ENCODE assay signal across 28 cellular contexts in genomic region chr14:99816217-99816616, GRCh38.
"Had no signal": no experiment of that assay in that cellular context is flagged by ENCODE, and none has a peak within 500 bp of the region (broad histone marks: within the 10 kb centered on the region; RNA-seq: fewer than 3 reads in every experiment).

No MANE protein-coding gene starts in this region.

- H3K27me3 ChIP-seq: adrenal gland, brain microvascular endothelial cell had no signal

- H3K4me1 Mint-ChIP-seq: activated T-helper 17 cell treated with anti-CD3 and anti-CD28 coated beads, Interleukin-2, amount 50 U/mL, for 72 hours had no signal

- H3K36me3 Mint-ChIP-seq: activated naive CD4-positive, alpha-beta T cell treated with anti-CD3 and anti-CD28 coated beads, Interleukin-2, amount 50 U/mL, for 24 hours had no signal

- ATAC-seq: activated CD8-positive, alpha-beta T cell treated with anti-CD3 and anti-CD28 coated beads for 36 hours; activated T-helper 17 cell treated with anti-CD3 and anti-CD28 coated beads, Interleukin-2, amount 50 U/mL, for 72 hours; PC-3 had no signal

- H3K9me3 ChIP-seq: adrenal gland had no signal

- FAIRE-seq: TTC549 had no signal

- H3K4me3 ChIP-seq: adrenal gland had no signal

- H3K36me3 ChIP-seq: adrenal gland, brain microvascular endothelial cell had no signal

- H3K4me1 ChIP-seq: adrenal gland had no signal

- H3K27ac ChIP-seq: adrenal gland, brain microvascular endothelial cell had no signal

- H3K27ac Mint-ChIP-seq: activated CD4-positive, alpha-beta T cell treated with anti-CD3 and anti-CD28 coated beads, Interleukin-2, amount 10 ng/mL, durations not matched to agents 24 days and 14 days; activated CD8-positive, alpha-beta T cell treated with anti-CD3 and anti-CD28 coated beads for 36 hours; activated naive CD4-positive, alpha-beta T cell treated with anti-CD3 and anti-CD28 coated beads, Interleukin-2, amount 50 U/mL, for 24 hours; activated T-cell treated with anti-CD3 and anti-CD28 coated beads, Interleukin-2, amount 50 U/mL, for 72 hours; activated T-helper 17 cell treated with anti-CD3 and anti-CD28 coated beads, Interleukin-2, amount 50 U/mL, for 72 hours; T-helper 2 cell treated with Interferon-gamma antibody and Interleukin-4, amounts not matched to agents 5 μg/mL and 100 μg/mL, for 36 hours had no signal

- DNase-seq: activated CD4-positive, alpha-beta T cell treated with anti-CD3 and anti-CD28 coated beads, Interleukin-2, amount 10 ng/mL, durations not matched to agents 24 days and 14 days; activated CD4-positive, alpha-beta T cell treated with anti-CD3 and anti-CD28 coated beads, Interleukin-2, amount 50 U/mL, for 4 hours; activated CD8-positive, alpha-beta T cell treated with anti-CD3 and anti-CD28 coated beads for 36 hours; activated gamma-delta T cell; activated naive CD4-positive, alpha-beta T cell treated with Interleukin-2 at 50 U/mL for 16 hours; activated T-cell treated with anti-CD3 and anti-CD28 coated beads, Interleukin-2, amount 50 U/mL, for 1 hour; activated T-cell treated with anti-CD3 and anti-CD28 coated beads, Interleukin-2, amount 50 U/mL, for 72 hours; anterior cingulate cortex; brain microvascular endothelial cell; IMR-90; Karpas-422; KBM-7; NCI-H1105; NCI-H1436; NCI-H1694; NCI-H1930; NCI-H2081 treated with DMSO at 0.1 percent for 48 hours; NCI-H345; NCI-H524 treated with DMSO at 0.1 percent for 48 hours; PC-3; Right ventricle myocardium superior; SW 1271; T-helper 1 cell had no signal

- H3K9me3 Mint-ChIP-seq: activated CD4-positive, alpha-beta T cell treated with anti-CD3 and anti-CD28 coated beads, Interleukin-2, amount 10 ng/mL, durations not matched to agents 24 days and 14 days; activated CD8-positive, alpha-beta T cell treated with anti-CD3 and anti-CD28 coated beads for 36 hours; activated naive CD4-positive, alpha-beta T cell treated with anti-CD3 and anti-CD28 coated beads, Interleukin-2, amount 50 U/mL, for 24 hours; activated T-cell treated with anti-CD3 and anti-CD28 coated beads, Interleukin-2, amount 50 U/mL, for 72 hours; activated T-helper 17 cell treated with anti-CD3 and anti-CD28 coated beads, Interleukin-2, amount 50 U/mL, for 72 hours; T-helper 2 cell treated with Interferon-gamma antibody and Interleukin-4, amounts not matched to agents 5 μg/mL and 100 μg/mL, for 36 hours had no signal

- H3K4me3 Mint-ChIP-seq: activated CD4-positive, alpha-beta T cell treated with anti-CD3 and anti-CD28 coated beads, Interleukin-2, amount 10 ng/mL, durations not matched to agents 24 days and 14 days; activated CD8-positive, alpha-beta T cell treated with anti-CD3 and anti-CD28 coated beads for 36 hours; activated naive CD4-positive, alpha-beta T cell treated with anti-CD3 and anti-CD28 coated beads, Interleukin-2, amount 50 U/mL, for 24 hours; activated T-cell treated with anti-CD3 and anti-CD28 coated beads, Interleukin-2, amount 50 U/mL, for 72 hours; activated T-helper 17 cell treated with anti-CD3 and anti-CD28 coated beads, Interleukin-2, amount 50 U/mL, for 72 hours; T-helper 2 cell treated with Interferon-gamma antibody and Interleukin-4, amounts not matched to agents 5 μg/mL and 100 μg/mL, for 36 hours had no signal
